ENCODE assay signal across 1 cellular context in the genomic region with DNA sequence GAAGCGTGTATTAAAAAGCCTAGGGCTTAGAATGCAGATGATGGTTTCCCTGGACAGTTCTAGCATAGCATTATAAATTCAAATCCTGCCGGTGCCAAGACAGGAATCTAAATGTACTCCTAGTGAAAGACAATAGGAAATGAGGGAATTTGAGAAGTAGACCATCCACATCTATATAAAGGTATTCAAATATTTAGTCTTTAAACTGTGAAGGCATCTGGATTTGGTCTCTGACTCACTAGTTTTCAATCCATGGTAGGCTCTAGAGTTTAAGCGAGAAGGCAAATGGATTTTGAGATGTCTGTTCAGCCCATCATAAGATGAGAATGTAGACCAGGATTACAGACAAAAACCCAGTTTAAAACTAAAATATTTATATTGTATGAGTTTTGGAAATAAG.
TF ChIP-seq lines count a peak whose summit lies in the region.

No MANE protein-coding gene starts in this region.

TF ChIP-seq in IMR-90, 13 proteins besides CTCF, POLR2A, EP300 and RAD21:
- TF ChIP-seq RCOR1 (IDR thresholded peaks at IDR 0.05; ENCODE audit: insufficient replicate concordance, low read length) (no peak), NFE2L2 (IDR thresholded peaks at IDR 0.05; ENCODE audit: low read depth, low read length) (no peak), BHLHE40 (IDR thresholded peaks at IDR 0.05; ENCODE audit: low read depth, low read length) (no peak), SMC3 (IDR thresholded peaks at IDR 0.05; ENCODE audit: low read depth, low read length) (no peak), CHD1 (IDR thresholded peaks at IDR 0.05; ENCODE audit: low read depth, low read length) (no peak), RFX5 (IDR thresholded peaks at IDR 0.05; ENCODE audit: low read depth, low read length) (no peak), MXI1 (IDR thresholded peaks at IDR 0.05; ENCODE audit: borderline replicate concordance, low read depth, low read length) (no peak), MAZ (IDR thresholded peaks at IDR 0.05; ENCODE audit: borderline replicate concordance, low read depth, low read length) (no peak)
- TF ChIP-seq, protein P1, sequence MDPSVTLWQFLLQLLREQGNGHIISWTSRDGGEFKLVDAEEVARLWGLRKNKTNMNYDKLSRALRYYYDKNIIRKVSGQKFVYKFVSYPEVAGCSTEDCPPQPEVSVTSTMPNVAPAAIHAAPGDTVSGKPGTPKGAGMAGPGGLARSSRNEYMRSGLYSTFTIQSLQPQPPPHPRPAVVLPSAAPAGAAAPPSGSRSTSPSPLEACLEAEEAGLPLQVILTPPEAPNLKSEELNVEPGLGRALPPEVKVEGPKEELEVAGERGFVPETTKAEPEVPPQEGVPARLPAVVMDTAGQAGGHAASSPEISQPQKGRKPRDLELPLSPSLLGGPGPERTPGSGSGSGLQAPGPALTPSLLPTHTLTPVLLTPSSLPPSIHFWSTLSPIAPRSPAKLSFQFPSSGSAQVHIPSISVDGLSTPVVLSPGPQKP (IDR thresholded peaks at IDR 0.05; ENCODE audit: borderline replicate concordance, low read depth, low read length) = no peak
